21 cellular contexts compared by ENCODE assay signal in the genomic region with DNA sequence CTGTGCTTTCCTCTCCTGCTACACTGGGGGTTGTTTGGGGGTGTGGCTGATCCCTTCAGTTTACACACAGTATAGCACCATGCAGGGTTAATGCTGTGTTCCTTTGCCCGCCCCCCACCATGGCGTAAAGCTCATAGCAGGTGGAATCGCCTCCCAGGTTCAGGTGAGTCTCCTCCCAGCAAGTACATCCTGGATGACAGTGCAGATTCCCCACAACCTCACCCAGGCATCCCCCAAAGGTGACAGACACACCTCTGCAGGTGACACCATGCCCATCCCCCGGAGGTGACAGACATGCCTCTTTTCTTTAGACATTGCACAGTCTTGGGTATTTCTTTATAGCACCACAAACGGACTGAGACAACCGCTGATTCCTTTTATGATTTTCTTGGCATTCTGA.
"Had no signal": no experiment of that assay in that cellular context is flagged by ENCODE, and none has a peak within 500 bp of the region (broad histone marks: within the 10 kb centered on the region; RNA-seq: fewer than 3 reads in every experiment).

No MANE protein-coding gene starts in this region.

- H3K9me3 ChIP-seq: left ventricle myocardium inferior, psoas muscle, right lobe of liver, suprapubic skin, thyroid gland, upper lobe of left lung, vagina had no signal

- H3K27me3 ChIP-seq: foreskin keratinocyte, right lobe of liver, thyroid gland, upper lobe of left lung, vagina had no signal

- H3K4me1 ChIP-seq: foreskin keratinocyte, psoas muscle, right lobe of liver had no signal

- H3K36me3 Mint-ChIP-seq: immature natural killer cell; mesothelial cell of epicardium; natural killer cell; stimulated activated effector memory CD8-positive, alpha-beta T cell treated with anti-CD3 and anti-CD28 coated beads, Interleukin-12 subunit alpha, Interleukin-12 subunit beta, amount 100 ng/mL, for 72 hours had no signal

- H3K36me3 ChIP-seq: left ventricle myocardium inferior, right lobe of liver, suprapubic skin, thyroid gland, upper lobe of left lung, vagina had no signal

- H3K4me3 ChIP-seq: left ventricle myocardium inferior, psoas muscle, right lobe of liver, suprapubic skin, thyroid gland, upper lobe of left lung, vagina had no signal

- H3K27ac Mint-ChIP-seq: immature natural killer cell; mesothelial cell of epicardium; natural killer cell; stimulated activated effector memory CD8-positive, alpha-beta T cell treated with anti-CD3 and anti-CD28 coated beads, Interleukin-12 subunit alpha, Interleukin-12 subunit beta, amount 100 ng/mL, for 72 hours had no signal

- ATAC-seq: foreskin keratinocyte; left cardiac atrium; natural killer cell; psoas muscle; right lobe of liver; stimulated activated effector memory CD8-positive, alpha-beta T cell treated with anti-CD3 and anti-CD28 coated beads, Interleukin-12 subunit alpha, Interleukin-12 subunit beta, amount 100 ng/mL, for 72 hours; stimulated activated naive CD8-positive, alpha-beta T cell treated with anti-CD3 and anti-CD28 coated beads, Interleukin-15, Interleukin-2, amounts not matched to agents 100 U/mL and 50 U/mL, for 24 hours had no signal

- H3K4me3 Mint-ChIP-seq: immature natural killer cell; mesothelial cell of epicardium; natural killer cell; neural crest cell; stimulated activated effector memory CD8-positive, alpha-beta T cell treated with anti-CD3 and anti-CD28 coated beads, Interleukin-12 subunit alpha, Interleukin-12 subunit beta, amount 100 ng/mL, for 72 hours had no signal

- H3K27ac ChIP-seq: foreskin keratinocyte, left ventricle myocardium inferior, psoas muscle, right lobe of liver, suprapubic skin, thyroid gland, upper lobe of left lung, vagina had no signal

- H3K9me3 Mint-ChIP-seq: immature natural killer cell; mesothelial cell of epicardium; natural killer cell; neural crest cell; stimulated activated effector memory CD8-positive, alpha-beta T cell treated with anti-CD3 and anti-CD28 coated beads, Interleukin-12 subunit alpha, Interleukin-12 subunit beta, amount 100 ng/mL, for 72 hours had no signal

- DNase-seq: dermis blood vessel endothelial cell; erythroblast; foreskin keratinocyte; immature natural killer cell; left cardiac atrium; left ventricle myocardium inferior; natural killer cell; nucleus accumbens; psoas muscle; retina; right lobe of liver; stimulated activated CD4-positive, alpha-beta T cell treated with anti-CD3 and anti-CD28 coated beads, Interleukin-4, amount 100 ng/mL, for 1 hour; stimulated activated CD8-positive, alpha-beta memory T cell treated with anti-CD3 and anti-CD28 coated beads, Interleukin-4, amount 100 ng/mL, for 48 hours; stimulated activated naive CD8-positive, alpha-beta T cell treated with anti-CD3 and anti-CD28 coated beads, Interleukin-15, Interleukin-2, amounts not matched to agents 100 U/mL and 50 U/mL, for 24 hours; thyroid gland had no signal
